In genomic region chr20:2320813-2321658, GRCh38 we compare ENCODE assay signal across 17 cellular contexts. TPM values are rescaled to one million over a fixed set of nuclear protein-coding genes. Genes with fewer than 3 reads are reported as not detected.
"Had no signal": no experiment of that assay in that cellular context is flagged by ENCODE, and none has a peak within 500 bp of the region (broad histone marks: within the 10 kb centered on the region; RNA-seq: fewer than 3 reads in every experiment).

No MANE protein-coding gene starts in this region.

- H3K4me1 Mint-ChIP-seq: naive thymus-derived CD4-positive, alpha-beta T cell; stimulated activated memory B cell treated with anti-CD40 and anti-IgM and Interleukin-4, amounts not matched to agents 10 μg/mL and 1 μg/mL and 100 μg/mL, for 72 hours had no signal

- H3K4me3 Mint-ChIP-seq: activated T-helper 1 cell treated with anti-CD3 and anti-CD28 coated beads, Interleukin-12 subunit alpha, Interleukin-12 subunit beta, Interleukin-2, Interleukin-4 antibody, amounts not matched to agents 30 ng/mL and 10 ng/mL and 1 ng/mL, durations not matched to agents 14 hours and 24 hours and 36 hours; naive thymus-derived CD4-positive, alpha-beta T cell; stimulated activated memory B cell treated with anti-CD40 and anti-IgM and Interleukin-4, amounts not matched to agents 10 μg/mL and 1 μg/mL and 100 μg/mL, for 72 hours had no signal

- H3K4me3 ChIP-seq: heart left ventricle had no signal

- DNase-seq: activated CD4-positive, CD25-positive, alpha-beta regulatory T cell treated with anti-CD3 and anti-CD28 coated beads, Interleukin-2, amount 50 U/mL, for 72 hours; activated naive CD4-positive, alpha-beta T cell treated with Interleukin-2 at 50 U/mL for 16 hours; anterior cingulate cortex; effector memory CD4-positive, alpha-beta T cell; heart left ventricle; naive thymus-derived CD4-positive, alpha-beta T cell; stimulated activated CD4-positive, alpha-beta T cell treated with anti-CD3 and anti-CD28 coated beads, Interleukin-2, amount 100 ng/mL, for 48 hours; T-helper 9 cell had no signal

- ATAC-seq: heart left ventricle; naive thymus-derived CD4-positive, alpha-beta T cell; stimulated activated memory B cell treated with anti-CD40 and anti-IgM and Interleukin-4, amounts not matched to agents 10 μg/mL and 1 μg/mL and 100 μg/mL, for 72 hours had no signal

- H3K36me3 ChIP-seq: heart left ventricle had no signal

- H3K9me3 Mint-ChIP-seq: activated T-helper 1 cell treated with anti-CD3 and anti-CD28 coated beads, Interleukin-12 subunit alpha, Interleukin-12 subunit beta, Interleukin-2, Interleukin-4 antibody, amounts not matched to agents 30 ng/mL and 10 ng/mL and 1 ng/mL, durations not matched to agents 14 hours and 24 hours and 36 hours had no signal

- H3K4me1 ChIP-seq: heart left ventricle had no signal

- H3K27ac ChIP-seq: heart left ventricle had no signal

- H3K36me3 Mint-ChIP-seq: stimulated activated memory B cell treated with anti-CD40 and anti-IgM and Interleukin-4, amounts not matched to agents 10 μg/mL and 1 μg/mL and 100 μg/mL, for 72 hours had no signal

- H3K27ac Mint-ChIP-seq: activated T-helper 1 cell treated with anti-CD3 and anti-CD28 coated beads, Interleukin-12 subunit alpha, Interleukin-12 subunit beta, Interleukin-2, Interleukin-4 antibody, amounts not matched to agents 30 ng/mL and 10 ng/mL and 1 ng/mL, durations not matched to agents 14 hours and 24 hours and 36 hours; naive thymus-derived CD4-positive, alpha-beta T cell; stimulated activated memory B cell treated with anti-CD40 and anti-IgM and Interleukin-4, amounts not matched to agents 10 μg/mL and 1 μg/mL and 100 μg/mL, for 72 hours had no signal

RNA-seq across cellular contexts. Expression of gene TGM3, which starts 25.2 kb away (rescaled TPM):
- total RNA-seq: activated CD8-positive, alpha-beta memory T cell treated with anti-CD3 and anti-CD28 coated beads for 36 hours; activated T-helper 1 cell treated with anti-CD3 and anti-CD28 coated beads, Interleukin-12 subunit alpha, Interleukin-12 subunit beta, Interleukin-2, Interleukin-4 antibody, amounts not matched to agents 30 ng/mL and 10 ng/mL and 1 ng/mL, durations not matched to agents 14 hours and 24 hours and 36 hours; frontal cortex; heart left ventricle; lung microvascular endothelial cell; naive thymus-derived CD4-positive, alpha-beta T cell; ureter had no signal
- polyA plus RNA-seq: naive thymus-derived CD4-positive, alpha-beta T cell had no signal

RNA-seq across cellular contexts. Expression of gene TGM6, which starts 59.7 kb away (rescaled TPM):
- total RNA-seq: activated CD8-positive, alpha-beta memory T cell treated with anti-CD3 and anti-CD28 coated beads for 36 hours; activated T-helper 1 cell treated with anti-CD3 and anti-CD28 coated beads, Interleukin-12 subunit alpha, Interleukin-12 subunit beta, Interleukin-2, Interleukin-4 antibody, amounts not matched to agents 30 ng/mL and 10 ng/mL and 1 ng/mL, durations not matched to agents 14 hours and 24 hours and 36 hours; frontal cortex; heart left ventricle; lung microvascular endothelial cell; mononuclear cell; naive thymus-derived CD4-positive, alpha-beta T cell; skeletal muscle tissue; ureter had no signal
- polyA plus RNA-seq: heart left ventricle; naive thymus-derived CD4-positive, alpha-beta T cell; thymus had no signal
